8 cellular contexts compared by ENCODE assay signal in genomic region chr6:33276864-33277662, GRCh38. TPM values are rescaled to one million over a fixed set of nuclear protein-coding genes. Genes with fewer than 3 reads are reported as not detected.
DNase-seq lines count a peak whose midpoint lies in the region; ATAC-seq and TF ChIP-seq lines count a peak whose summit lies in the region.

B3GALT4 (plus strand) TSS chr6:33277123; CDS start chr6:33277420, 297 bp downstream.

- peaks cover 24% of the 10 kb centered on the region for H3K36me3 Mint-ChIP-seq in chondrocyte (ENCODE audit: low read depth)

- DNase-seq in NCI-H2029 (lab: John Stamatoyannopoulos, UW) (peak; percentile 67), NCI-H2029 treated with DMSO at 0.1 percent for 48 hours (lab: John Stamatoyannopoulos, UW) (no peak), NCI-H2196 (lab: John Stamatoyannopoulos, UW; ENCODE audit: unreplicated experiment) (peak; percentile 75), chondrocyte (ENCODE audit: low spot score) (peak; percentile 89), kidney tubule cell (ENCODE audit: low spot score) (peak; percentile 82)
- DNase-seq in activated CD4-positive, CD25-positive, alpha-beta regulatory T cell treated with anti-CD3 and anti-CD28 coated beads, Interleukin-2, amount 50 U/mL, for 72 hours, result peak; percentile 81
- DNase-seq in stimulated activated CD4-positive, alpha-beta T cell treated with anti-CD3 and anti-CD28 coated beads, Interleukin-1b, Interleukin-23, amount 100 ng/mL, for 48 hours, result peak; percentile 81

- H3K9me3 Mint-ChIP-seq in chondrocyte (ENCODE audit: low read depth), result no peaks in the 10 kb centered on the region

- H3K4me3 Mint-ChIP-seq in chondrocyte (ENCODE audit: unreplicated experiment), result peak within 1 kb of the TSS; percentile 78

- H3K27ac Mint-ChIP-seq in chondrocyte (ENCODE audit: unreplicated experiment), result peak within 1 kb of the TSS; percentile 83

- H3K27me3 Mint-ChIP-seq in chondrocyte (ENCODE audit: low read depth), result no peaks in the 10 kb centered on the region

- peak; percentile 77 for TF ChIP-seq CTCF in chondrocyte (IDR thresholded peaks at IDR 0.05)

- peaks cover 53% of the 10 kb centered on the region for H3K4me1 Mint-ChIP-seq in chondrocyte (ENCODE audit: low read depth)

- ATAC-seq in HG02678 (IDR thresholded peaks at IDR 0.05; ENCODE audit: unreplicated experiment), result peak; percentile 69

RNA-seq across cellular contexts. Expression of gene B3GALT4, which starts in this region (rescaled TPM):
- total RNA-seq in chondrocyte, result 6.5 to 9.2 TPM (median 7.3 TPM) in 3 replicates
